9 cellular contexts compared by ENCODE assay signal in the genomic region with DNA sequence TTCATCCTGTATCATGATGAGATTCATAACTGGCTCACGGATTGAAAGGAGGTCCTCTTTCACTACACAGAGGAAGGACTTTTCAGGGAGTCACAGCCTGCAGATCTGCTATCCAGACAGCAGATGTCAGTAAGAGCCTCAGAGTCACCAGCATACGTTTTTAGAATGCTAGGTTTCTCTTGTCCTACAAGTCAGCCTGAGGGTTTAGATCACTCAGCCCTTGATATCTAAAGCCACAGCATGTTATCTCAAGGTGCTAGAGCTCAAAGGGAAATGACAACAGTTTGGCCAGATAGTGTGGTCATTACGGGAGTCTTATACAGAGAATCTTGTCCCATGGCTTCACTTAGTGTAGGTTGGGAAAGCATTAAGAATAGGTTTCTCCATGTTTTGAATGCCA. TPM values are rescaled to one million over a fixed set of nuclear protein-coding genes. Genes with fewer than 3 reads are reported as not detected.
DNase-seq lines count a peak whose midpoint lies in the region; ATAC-seq lines count a peak whose summit lies in the region.
"Had no signal": no experiment of that assay in that cellular context is flagged by ENCODE, and none has a peak within 500 bp of the region (broad histone marks: within the 10 kb centered on the region; RNA-seq: fewer than 3 reads in every experiment).

No MANE protein-coding gene starts in this region.

- ATAC-seq in HG03159 (IDR thresholded peaks at IDR 0.05; ENCODE audit: unreplicated experiment) (peak; percentile 46), left ventricle myocardium superior (peak; percentile 57), GM21576 (IDR thresholded peaks at IDR 0.05; ENCODE audit: unreplicated experiment) (no peak), HG03095 (IDR thresholded peaks at IDR 0.05; ENCODE audit: unreplicated experiment) (no peak)

- no peak overlapping the region for H3K27ac ChIP-seq in SK-N-MC

- intact Hi-C loops in left ventricle myocardium superior (cut with micrococcal nuclease) = no loop called here

- H3K9me3 ChIP-seq in SK-N-MC (ENCODE audit: low read depth, low read length) = no peaks in the 10 kb centered on the region

- no peak overlapping the region for H3K9ac ChIP-seq in SK-N-MC (ENCODE audit: insufficient read length)

- H3K4me3 ChIP-seq in SK-N-MC = no peak overlapping the region

- peak; percentile 2 for DNase-seq in NCI-H1436 (lab: John Stamatoyannopoulos, UW)
- no peak for DNase-seq in NCI-H1436 treated with DMSO at 0.1 percent for 48 hours (lab: John Stamatoyannopoulos, UW)
- DNase-seq in SK-N-MC (ENCODE audit: low read depth, low spot score) = peak; percentile 6
- DNase-seq in left ventricle myocardium superior = no peak
- DNase-seq in cerebellum (ENCODE audit: low spot score) = no peak

- no peaks in the 10 kb centered on the region for H3K36me3 ChIP-seq in SK-N-MC (ENCODE audit: insufficient read depth, low read length)

RNA-seq across cellular contexts. Expression of gene SLC46A2, which starts 30.9 kb away (rescaled TPM):
- total RNA-seq in left ventricle myocardium superior (not detected), cerebellum (0.73 TPM)
- total RNA-seq: CD4-positive, CD25-positive, alpha-beta regulatory T cell had no signal

Comparison
In these comparisons a context has a peak if more than half of its experiments do, and no peak if none do; other contexts are left out.
1. DNase-seq: peak in NCI-H1436 (single experiment) and SK-N-MC (single experiment); none in NCI-H1436 treated with DMSO at 0.1 percent for 48 hours (single experiment), left ventricle myocardium superior (single experiment) and cerebellum (single experiment).
2. ATAC-seq: peak in HG03159 (single experiment) and left ventricle myocardium superior (single experiment); none in GM21576 (single experiment) and HG03095 (single experiment).